In the genomic region with DNA sequence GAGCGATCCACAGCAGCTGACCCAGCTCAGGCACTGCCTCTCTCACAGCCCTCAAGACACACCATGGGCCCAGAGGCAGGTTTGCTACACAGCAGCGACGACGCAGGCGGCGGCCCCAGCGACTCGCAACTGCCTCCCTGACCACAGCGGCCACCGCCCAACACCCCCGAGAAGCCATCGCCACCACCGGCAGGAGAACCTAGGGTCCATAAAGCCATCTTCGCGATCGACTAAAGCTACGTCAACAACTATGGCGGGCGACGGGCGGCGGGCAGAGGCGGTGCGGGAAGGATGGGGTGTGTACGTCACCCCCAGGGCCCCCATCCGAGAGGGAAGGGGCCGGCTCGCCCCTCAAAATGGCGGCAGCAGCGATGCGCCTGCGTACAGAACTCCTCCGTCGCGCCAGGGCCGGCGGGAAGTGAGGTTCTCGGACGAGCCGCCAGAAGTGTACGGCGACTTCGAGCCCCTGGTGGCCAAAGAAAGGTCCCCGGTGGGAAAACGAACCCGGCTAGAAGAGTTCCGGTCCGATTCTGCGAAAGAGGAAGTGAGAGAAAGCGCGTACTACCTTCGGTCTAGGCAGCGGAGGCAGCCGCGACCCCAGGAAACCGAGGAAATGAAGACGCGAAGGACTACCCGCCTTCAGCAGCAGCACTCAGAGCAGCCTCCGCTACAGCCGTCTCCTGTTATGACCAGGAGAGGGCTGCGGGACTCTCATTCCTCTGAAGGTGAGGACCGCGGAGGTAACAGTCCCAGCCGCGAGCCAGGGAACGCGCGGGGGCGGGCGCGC, we compare ENCODE assay signal across 8 cellular contexts. TPM values are rescaled to one million over a fixed set of nuclear protein-coding genes. Genes with fewer than 3 reads are reported as not detected.
A peak's percentile ranks its signal among the peaks of the same experiment; 100 is the strongest.
DNase-seq lines count a peak whose midpoint lies in the region; ATAC-seq lines count a peak whose summit lies in the region.

A gene with protein sequence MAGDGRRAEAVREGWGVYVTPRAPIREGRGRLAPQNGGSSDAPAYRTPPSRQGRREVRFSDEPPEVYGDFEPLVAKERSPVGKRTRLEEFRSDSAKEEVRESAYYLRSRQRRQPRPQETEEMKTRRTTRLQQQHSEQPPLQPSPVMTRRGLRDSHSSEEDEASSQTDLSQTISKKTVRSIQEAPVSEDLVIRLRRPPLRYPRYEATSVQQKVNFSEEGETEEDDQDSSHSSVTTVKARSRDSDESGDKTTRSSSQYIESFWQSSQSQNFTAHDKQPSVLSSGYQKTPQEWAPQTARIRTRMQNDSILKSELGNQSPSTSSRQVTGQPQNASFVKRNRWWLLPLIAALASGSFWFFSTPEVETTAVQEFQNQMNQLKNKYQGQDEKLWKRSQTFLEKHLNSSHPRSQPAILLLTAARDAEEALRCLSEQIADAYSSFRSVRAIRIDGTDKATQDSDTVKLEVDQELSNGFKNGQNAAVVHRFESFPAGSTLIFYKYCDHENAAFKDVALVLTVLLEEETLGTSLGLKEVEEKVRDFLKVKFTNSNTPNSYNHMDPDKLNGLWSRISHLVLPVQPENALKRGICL (plus strand): TSS at position 33 of the 787 bp plus-strand sequence. CDS start 218 bp downstream, at position 251.

- peaks cover 17% of the 10 kb centered on the region for H3K36me3 ChIP-seq in HUES48 (ENCODE audit: control insufficient read depth, insufficient read depth, low read length)
- peaks cover 30% of the 10 kb centered on the region for H3K36me3 ChIP-seq in NT2/D1 (ENCODE audit: insufficient read depth, insufficient read length, low read length)
- H3K36me3 ChIP-seq in endocrine pancreas (ENCODE audit: control insufficient read depth, insufficient read depth, low read length): no peaks in the 10 kb centered on the region
- no peaks in the 10 kb centered on the region for H3K36me3 ChIP-seq in mesendoderm (ENCODE audit: control insufficient read depth, insufficient read depth, low read length)

- DNase-seq in D341Med (ENCODE audit: low spot score): peak; percentile 97
- peak; percentile 99 for DNase-seq in NT2/D1 (ENCODE audit: low read depth, low spot score)
- peak; percentile 99 for DNase-seq in activated CD8-positive, alpha-beta memory T cell treated with anti-CD3 and anti-CD28 coated beads, Interleukin-2, amount 10 ng/mL, durations not matched to agents 7 days and 5 days
- peak; percentile 99 for DNase-seq in mesendoderm
- DNase-seq in stimulated activated CD8-positive, alpha-beta memory T cell treated with anti-CD3 and anti-CD28 coated beads, Interleukin-15, amount 100 ng/mL, for 1 hour (ENCODE audit: low read depth): peak; percentile 93

- ATAC-seq in GM21390 (IDR thresholded peaks at IDR 0.05; ENCODE audit: unreplicated experiment): peak; percentile 72
- ATAC-seq in activated CD8-positive, alpha-beta memory T cell treated with anti-CD3 and anti-CD28 coated beads, Interleukin-2, amount 10 ng/mL, durations not matched to agents 7 days and 5 days: peak; percentile 81

- H3K27me3 ChIP-seq in HUES48 (ENCODE audit: control insufficient read depth, insufficient read depth, low read length): no peaks in the 10 kb centered on the region
- no peaks in the 10 kb centered on the region for H3K27me3 ChIP-seq in NT2/D1 (ENCODE audit: insufficient read depth, insufficient read length)
- no peaks in the 10 kb centered on the region for H3K27me3 ChIP-seq in endocrine pancreas (ENCODE audit: control insufficient read depth, insufficient read depth, low read length)
- no peaks in the 10 kb centered on the region for H3K27me3 ChIP-seq in mesendoderm (ENCODE audit: insufficient read depth, low read length, poor library complexity)

- peak within 1 kb of the TSS; percentile 98 for H3K4me2 ChIP-seq in mesendoderm (ENCODE audit: low read length)

- peaks cover 2% of the 10 kb centered on the region for H3K79me2 ChIP-seq in mesendoderm (ENCODE audit: control insufficient read depth, insufficient read depth, low read length)

- H3K79me1 ChIP-seq in mesendoderm (ENCODE audit: low read length): peaks cover 2% of the 10 kb centered on the region

- H4K5ac ChIP-seq in mesendoderm (ENCODE audit: low read length): peak within 1 kb of the TSS; percentile 78

- H3K4me1 Mint-ChIP-seq in activated CD8-positive, alpha-beta memory T cell treated with anti-CD3 and anti-CD28 coated beads, Interleukin-2, amount 10 ng/mL, durations not matched to agents 7 days and 5 days: peaks cover 55% of the 10 kb centered on the region

- H3K27ac Mint-ChIP-seq in activated CD8-positive, alpha-beta memory T cell treated with anti-CD3 and anti-CD28 coated beads, Interleukin-2, amount 10 ng/mL, durations not matched to agents 7 days and 5 days: peak within 1 kb of the TSS; percentile 99

- H3K4me3 ChIP-seq in HUES48 (ENCODE audit: low read depth, low read length) (peak within 1 kb of the TSS; percentile 76), NT2/D1 (ENCODE audit: insufficient read length, low read depth) (peak within 1 kb of the TSS; percentile 90), endocrine pancreas (ENCODE audit: control insufficient read depth, insufficient read depth, low read length) (peak within 1 kb of the TSS; percentile 99), mesendoderm (ENCODE audit: low read length) (peak within 1 kb of the TSS; percentile 90)

- H3K9me3 Mint-ChIP-seq in activated CD8-positive, alpha-beta memory T cell treated with anti-CD3 and anti-CD28 coated beads, Interleukin-2, amount 10 ng/mL, durations not matched to agents 7 days and 5 days (ENCODE audit: low read depth): no peaks in the 10 kb centered on the region

- no peak within 1 kb of the TSS for H2BK120ac ChIP-seq in mesendoderm (ENCODE audit: low read depth, low read length)

- H3K56ac ChIP-seq in mesendoderm (ENCODE audit: low read length): peak within 1 kb of the TSS; percentile 96

- H2BK15ac ChIP-seq in mesendoderm (replicated peaks; ENCODE audit: low read depth): no peak within 1 kb of the TSS

- peak within 1 kb of the TSS; percentile 66 for H3K4ac ChIP-seq in mesendoderm (ENCODE audit: low read depth, low read length)

- peak within 1 kb of the TSS; percentile 95 for H3K4me3 Mint-ChIP-seq in activated CD8-positive, alpha-beta memory T cell treated with anti-CD3 and anti-CD28 coated beads, Interleukin-2, amount 10 ng/mL, durations not matched to agents 7 days and 5 days

- H3K4me1 ChIP-seq in HUES48 (ENCODE audit: control insufficient read depth, insufficient read depth, low read length) (peaks cover 15% of the 10 kb centered on the region; the same call in 1 of the 2 replicates), NT2/D1 (ENCODE audit: insufficient read depth, insufficient read length) (no peaks in the 10 kb centered on the region), endocrine pancreas (ENCODE audit: control insufficient read depth, insufficient read depth, low read length) (peaks cover 11% of the 10 kb centered on the region), mesendoderm (ENCODE audit: control insufficient read depth, low read depth, low read length) (no peaks in the 10 kb centered on the region)

- H2BK5ac ChIP-seq in mesendoderm (ENCODE audit: low read length): peak within 1 kb of the TSS; percentile 72

- WGBS in mesendoderm (ENCODE audit: extremely low coverage, insufficient coverage, low lambda C conversion rate): no CpG with 5 or more reads among the region's 72 CpGs

- H3K9me3 ChIP-seq in HUES48 (ENCODE audit: control insufficient read depth, insufficient read depth, low read length) (no peaks in the 10 kb centered on the region), NT2/D1 (ENCODE audit: insufficient read depth, low read length) (no peaks in the 10 kb centered on the region), endocrine pancreas (ENCODE audit: control insufficient read depth, low read length) (no peaks in the 10 kb centered on the region)

- no peaks in the 10 kb centered on the region for H3K27me3 Mint-ChIP-seq in activated CD8-positive, alpha-beta memory T cell treated with anti-CD3 and anti-CD28 coated beads, Interleukin-2, amount 10 ng/mL, durations not matched to agents 7 days and 5 days

- H3K27ac ChIP-seq in HUES48 (ENCODE audit: low read depth, low read length) (peak within 1 kb of the TSS; percentile 100), mesendoderm (ENCODE audit: low read depth, low read length) (peak within 1 kb of the TSS; percentile 95)

- peak within 1 kb of the TSS; percentile 97 for H3K23ac ChIP-seq in mesendoderm (ENCODE audit: low read length)

- H3K9ac ChIP-seq in HUES48 (ENCODE audit: low read depth, low read length) (peak within 1 kb of the TSS; percentile 96), NT2/D1 (ENCODE audit: insufficient read length, low read depth) (peak within 1 kb of the TSS; percentile 98), endocrine pancreas (ENCODE audit: control insufficient read depth, insufficient read depth, low read length) (peak within 1 kb of the TSS; percentile 100), mesendoderm (ENCODE audit: low read length) (peak within 1 kb of the TSS; percentile 94)

- CTCF ChIA-PET in activated CD8-positive, alpha-beta memory T cell treated with anti-CD3 and anti-CD28 coated beads, Interleukin-2, amount 10 ng/mL, durations not matched to agents 7 days and 5 days (lab: Charles Lee): interaction anchor here (1.0 to 1.5 kb wide), 2 partner anchors 72 to 296 kb away, joined by 3 to 6 read pairs; partner anchors contain the start of gene CEP350

- no peak within 1 kb of the TSS for H2AK5ac ChIP-seq in mesendoderm (ENCODE audit: low read length)

- peak within 1 kb of the TSS; percentile 12 for H3K18ac ChIP-seq in mesendoderm (ENCODE audit: low read length)

- H3K36me3 Mint-ChIP-seq in activated CD8-positive, alpha-beta memory T cell treated with anti-CD3 and anti-CD28 coated beads, Interleukin-2, amount 10 ng/mL, durations not matched to agents 7 days and 5 days: peaks cover 23% of the 10 kb centered on the region

- H4K8ac ChIP-seq in mesendoderm (ENCODE audit: low read depth, low read length): peak within 1 kb of the TSS; percentile 88

RNA-seq across cellular contexts. Expression of the gene that starts here (rescaled TPM):
- total RNA-seq in activated CD8-positive, alpha-beta memory T cell treated with anti-CD3 and anti-CD28 coated beads, Interleukin-2, amount 10 ng/mL, durations not matched to agents 7 days and 5 days: 10 to 100 TPM; 67.3 to 80.0 TPM
- polyA plus RNA-seq in mesendoderm (2013, experiment 1 of 2): 27.5 TPM
- polyA plus RNA-seq in mesendoderm (2013, experiment 2 of 2): 27.6 TPM

Comparison
In these comparisons a context has a peak if more than half of its experiments do, and no peak if none do; other contexts are left out.
1. Peak in every context shown above with its lines: DNase-seq, ATAC-seq, H3K4me3 ChIP-seq and H3K27ac ChIP-seq.